ENCODE assay signal across 8 cellular contexts in the genomic region with DNA sequence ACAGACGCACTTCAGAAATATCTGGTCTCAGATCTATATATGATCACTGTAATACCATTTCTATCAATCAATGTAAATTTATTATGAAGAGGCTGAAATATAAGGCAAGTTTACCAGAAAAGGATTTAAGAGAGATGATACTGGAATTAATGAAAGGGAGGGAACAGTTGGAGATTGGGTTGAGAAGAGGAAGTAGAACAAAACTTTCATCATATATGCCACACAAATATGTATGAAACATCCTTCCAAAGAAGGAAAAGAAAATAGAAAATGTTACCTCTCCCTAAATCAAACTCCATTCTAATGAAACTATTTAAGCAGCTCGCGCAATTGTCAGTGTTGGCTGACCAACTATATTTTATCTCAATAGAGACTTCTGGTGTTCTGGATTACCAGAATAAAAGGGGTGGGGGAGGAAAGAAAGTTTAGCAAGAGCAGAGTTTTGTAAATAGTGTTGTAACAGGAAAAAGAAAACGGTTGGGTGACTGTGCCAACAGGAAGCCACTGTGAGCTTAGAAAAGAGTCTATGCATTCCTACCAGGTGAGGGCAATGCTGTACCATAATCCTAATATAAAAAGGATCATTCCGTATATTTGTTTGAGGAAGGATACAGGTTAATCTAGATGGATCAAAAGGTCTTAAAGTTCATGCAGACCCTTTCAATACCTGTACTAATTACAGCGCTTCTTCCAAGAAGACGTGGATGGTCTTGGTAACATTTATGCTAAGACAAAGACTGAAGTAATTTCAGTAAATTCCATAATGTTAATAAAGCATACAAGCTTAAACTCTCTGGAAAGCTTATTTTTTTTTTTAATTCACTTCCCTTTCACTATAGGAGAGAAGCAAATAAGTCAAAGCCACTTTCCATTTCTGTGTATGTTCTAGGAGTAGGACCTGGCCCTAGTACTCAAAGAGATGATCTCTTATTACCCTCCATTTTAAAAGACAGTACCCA. TPM values are rescaled to one million over a fixed set of nuclear protein-coding genes. Genes with fewer than 3 reads are reported as not detected.
A peak's percentile ranks its signal among the peaks of the same experiment; 100 is the strongest.
DNase-seq lines count a peak whose midpoint lies in the region; ATAC-seq, FAIRE-seq and TF ChIP-seq lines count a peak whose summit lies in the region.

No MANE protein-coding gene starts in this region.

- H3K27me3 ChIP-seq in CD4-positive, alpha-beta memory T cell (ENCODE audit: insufficient read depth, low read length) = no peaks in the 10 kb centered on the region
- H3K27me3 ChIP-seq in PC-3 (ENCODE audit: low read length) = no peaks in the 10 kb centered on the region
- H3K27me3 ChIP-seq in mammary epithelial cell (ENCODE audit: insufficient read depth, low read length) = no peaks in the 10 kb centered on the region
- no peaks in the 10 kb centered on the region for H3K27me3 ChIP-seq in liver (ENCODE audit: control insufficient read depth in 4 of 4, insufficient read depth in 4 of 4, low read length in 3 of 4)

- in situ Hi-C loops in mammary epithelial cell (cut with MboI; ENCODE audit: low sequenced_read_pairs in 2 of 2) = loop anchor here in 1 of 2 donors (25.0 kb wide), 1 partner anchor 267 kb away; no protein-coding TSS in a partner anchor

- H3K79me2 ChIP-seq in PC-3 (ENCODE audit: low read length) (no peaks in the 10 kb centered on the region), mammary epithelial cell (ENCODE audit: insufficient read depth, low read length) (no peaks in the 10 kb centered on the region)

- H3K36me3 Mint-ChIP-seq in CD4-positive, alpha-beta memory T cell = peaks cover 47 to 75% of the 10 kb centered on the region in 2 donors

- intact Hi-C loops in CD4-positive, alpha-beta memory T cell (cut with micrococcal nuclease) = loop anchor here (10.0 kb wide), 1 partner anchor 260 kb away; no protein-coding TSS in a partner anchor
- intact Hi-C loops in PC-3 (cut with micrococcal nuclease) = loop anchor here (1.0 to 10.0 kb wide), 4 partner anchors 130 to 550 kb away; a partner anchor contains a TSS
- intact Hi-C loops in mammary epithelial cell (cut with micrococcal nuclease) = loop anchor here (2.0 to 10.0 kb wide), 3 partner anchors 130 to 547 kb away; no protein-coding TSS in a partner anchor

- peak; percentile 86 to 87 for TF ChIP-seq RAD21 in liver (IDR thresholded peaks at IDR 0.05)

- H3K4me1 ChIP-seq in CD4-positive, alpha-beta memory T cell (ENCODE audit: insufficient read depth, low read length) = no peaks in the 10 kb centered on the region
- H3K4me1 ChIP-seq in PC-3 (ENCODE audit: insufficient read depth, low read length) = peaks cover 12% of the 10 kb centered on the region
- no peaks in the 10 kb centered on the region for H3K4me1 ChIP-seq in mammary epithelial cell (ENCODE audit: insufficient read depth, low read length)
- H3K4me1 ChIP-seq in liver (ENCODE audit: control insufficient read depth in 4 of 4, insufficient read depth in 4 of 4, low read length in 3 of 4) = peaks cover 0 to 12% (median 3%) of the 10 kb centered on the region in 4 donors

- H3K9ac ChIP-seq in PC-3 (ENCODE audit: low read length) (no peak overlapping the region), mammary epithelial cell (ENCODE audit: insufficient read depth, low read length) (no peak overlapping the region), liver (ENCODE audit: low read depth in 1 of 2, low read length in 2 of 2) (no peak overlapping the region)

- dilution Hi-C loops in mammary epithelial cell (cut with HindIII; ENCODE audit: low sequenced_read_pairs) = no loop called here

- peaks cover 28% of the 10 kb centered on the region for H3K36me3 ChIP-seq in CD4-positive, alpha-beta memory T cell (ENCODE audit: insufficient read depth, low read length)
- H3K36me3 ChIP-seq in PC-3 (ENCODE audit: low read depth, low read length) (peaks cover 28% of the 10 kb centered on the region), mammary epithelial cell (ENCODE audit: insufficient read depth, low read length) (no peaks in the 10 kb centered on the region), liver (ENCODE audit: control insufficient read depth in 4 of 4, insufficient read depth in 3 of 4, low read depth in 1 of 4, low read length in 3 of 4) (peaks cover 1 to 18% (median 5%) of the 10 kb centered on the region in 4 donors)

- H3K9me2 ChIP-seq in PC-3 (replicated peaks; ENCODE audit: low read length) = no peaks in the 10 kb centered on the region

- H4K20me1 ChIP-seq in PC-3 (ENCODE audit: low read length) = no peaks in the 10 kb centered on the region
- H4K20me1 ChIP-seq in mammary epithelial cell (ENCODE audit: insufficient read depth, low read length) = no peaks in the 10 kb centered on the region

- peak; percentile 52 for ATAC-seq in HG02981 (IDR thresholded peaks at IDR 0.05; ENCODE audit: unreplicated experiment)
- peak; percentile 89 for ATAC-seq in PC-3
- no peak for ATAC-seq in GM21390 (IDR thresholded peaks at IDR 0.05; ENCODE audit: unreplicated experiment)

- peaks cover 2 to 22% (median 16%) of the 10 kb centered on the region in 8 donors for H3K9me3 Mint-ChIP-seq in CD4-positive, alpha-beta memory T cell

- no TSS peak for BruUV-seq in PC-3 (replicated peaks; lab: Mats Ljungman, UMichigan)
- BruUV-seq in mammary epithelial cell (replicated peaks; lab: Mats Ljungman, UMichigan) = no TSS peak

- peak overlapping the region in 6 of 7 donors; percentile 29 to 72 (median 37) for H3K27ac Mint-ChIP-seq in CD4-positive, alpha-beta memory T cell

- peak; percentile 93 for TF ChIP-seq CTCF in PC-3 (conservative IDR thresholded peaks at IDR 0.05; ENCODE audit: low read depth, low read length)
- TF ChIP-seq CTCF in mammary epithelial cell (conservative IDR thresholded peaks at IDR 0.05 in 1 of 2, IDR thresholded peaks at IDR 0.05 in 1 of 2; ENCODE audit: extremely low read depth in 1 of 2, insufficient read depth in 1 of 2, low read depth in 1 of 2, low read length in 2 of 2) = peak; percentile 76
- TF ChIP-seq CTCF in liver (IDR thresholded peaks at IDR 0.05; ENCODE audit: low read depth, low read length, missing input control) = peak; percentile 85

- H3K4me1 Mint-ChIP-seq in CD4-positive, alpha-beta memory T cell = peaks cover 4 to 14% (median 8%) of the 10 kb centered on the region in 4 donors

- no peak for DNase-seq in CD4-positive, alpha-beta memory T cell
- DNase-seq in PC-3 (peak; percentile 91), mammary epithelial cell (peak; percentile 55), urothelium cell line (ENCODE audit: low spot score) (peak; percentile 56), ecto neural progenitor cell (ENCODE audit: low spot score) (no peak)

- WGBS in mammary epithelial cell (ENCODE audit: low coverage, missing lambda C conversion rate) = 88% methylated on average over 6 of the region's 7 CpGs
- WGBS in liver = 38% methylated on average over 7 of the region's 7 CpGs

- no peaks in the 10 kb centered on the region for H3K9me3 ChIP-seq in CD4-positive, alpha-beta memory T cell (ENCODE audit: control insufficient read depth in 1 of 2, low read length in 2 of 2)
- 0 out of 2 replicates have a peak, but pooled peaks cover 7% of the 10 kb centered on the region for H3K9me3 ChIP-seq in PC-3 (ENCODE audit: low read length)
- peaks cover 6% of the 10 kb centered on the region for H3K9me3 ChIP-seq in mammary epithelial cell (replicated peaks; ENCODE audit: insufficient read depth, low read length)
- peaks cover 0 to 11% (median 2%) of the 10 kb centered on the region in 4 donors for H3K9me3 ChIP-seq in liver (ENCODE audit: control insufficient read depth in 4 of 4, low read length in 3 of 4)

- H3F3A ChIP-seq in PC-3 (ENCODE audit: low read length, unreplicated experiment) = no peaks in the 10 kb centered on the region

- no peak overlapping the region for H3K27ac ChIP-seq in CD4-positive, alpha-beta memory T cell (ENCODE audit: low read depth, low read length)
- H3K27ac ChIP-seq in PC-3 (ENCODE audit: low read length) (0 out of 2 replicates have a peak overlapping the region, but pooled peaks have one; percentile 19), mammary epithelial cell (ENCODE audit: insufficient read depth, low read depth, low read length) (no peak overlapping the region), liver (ENCODE audit: low read depth in 1 of 2, low read length in 2 of 2) (peak overlapping the region; percentile 57 to 76)

- H2AFZ ChIP-seq in PC-3 (ENCODE audit: low read length) (0 out of 2 replicates have a peak overlapping the region, but pooled peaks have one; percentile 32), mammary epithelial cell (ENCODE audit: low read depth, low read length) (peak overlapping the region; percentile 13)

- no peak overlapping the region for H3K4me3 Mint-ChIP-seq in CD4-positive, alpha-beta memory T cell

- no peak overlapping the region for H3K4me3 ChIP-seq in CD4-positive, alpha-beta memory T cell (ENCODE audit: low read length in 2 of 2)
- H3K4me3 ChIP-seq in PC-3 (ENCODE audit: low read length) = peak overlapping the region; percentile 17; the same call in 1 of the 2 replicates
- no peak overlapping the region for H3K4me3 ChIP-seq in mammary epithelial cell (replicated peaks in 1 of 3; ENCODE audit: insufficient read depth in 1 of 3, low read depth in 2 of 3, low read length in 3 of 3)
- no peak overlapping the region for H3K4me3 ChIP-seq in liver (ENCODE audit: low read depth in 1 of 3, low read length in 3 of 3)

- peak overlapping the region; percentile 58 for H3K4me2 ChIP-seq in PC-3 (ENCODE audit: low read length)
- no peak overlapping the region for H3K4me2 ChIP-seq in mammary epithelial cell (ENCODE audit: insufficient read depth, low read depth, low read length)

- FAIRE-seq in urothelium cell line (lab: Jason Lieb, UNC) = no peak

- POLR2A ChIA-PET in CD4-positive, alpha-beta memory T cell (lab: Charles Lee; ENCODE audit: partially characterized antibody) = no interaction called here
- POLR2A ChIA-PET in PC-3 (lab: Charles Lee; ENCODE audit: unreplicated experiment) = interaction anchor here (0.8 to 1.0 kb wide), 2 partner anchors 24 to 158 kb away, joined by 3 to 6 read pairs; a partner anchor contains a TSS

- no peaks in the 10 kb centered on the region for H3K27me3 Mint-ChIP-seq in CD4-positive, alpha-beta memory T cell

- CTCF ChIA-PET in CD4-positive, alpha-beta memory T cell (lab: Charles Lee; ENCODE audit: partially characterized antibody) = interaction anchor here (1.3 kb wide), 1 partner anchor 264 kb away, joined by 3 read pairs; no protein-coding TSS in a partner anchor
- CTCF ChIA-PET in PC-3 (lab: Charles Lee) (interaction anchor here (0.5 to 1.7 kb wide), 10 partner anchors 13 to 566 kb away, joined by 3 to 12 read pairs (median 4); a partner anchor contains a TSS), mammary epithelial cell (lab: Charles Lee; ENCODE audit: low non-redundant PET) (interaction anchor here (0.6 to 1.0 kb wide), 4 partner anchors 15 to 134 kb away, joined by 3 to 4 read pairs (median 4); a partner anchor contains a TSS)

RNA-seq across cellular contexts. Expression of a gene that starts 14.5 kb away (rescaled TPM):
- total RNA-seq in CD4-positive, alpha-beta memory T cell = 10 to 100 TPM; 25.8 to 26.4 TPM
- polyA plus RNA-seq in CD4-positive, alpha-beta memory T cell = 10 to 100 TPM; 33.9 to 35.9 TPM
- total RNA-seq in PC-3 (2014; rRNA removed) = 11.2 and 16.5 TPM in 2 replicates
- total RNA-seq in mammary epithelial cell = 10 to 100 TPM in 1 of 2 donors, 1 to 10 TPM in 1; 3.0 to 35.0 TPM
- polyA plus RNA-seq in mammary epithelial cell = 10.6 TPM
- not detected for polyA minus RNA-seq in mammary epithelial cell
- total RNA-seq in liver = 1 to 10 TPM; 2.6 to 3.0 TPM
- 10 to 100 TPM; 10.1 to 18.1 TPM for polyA plus RNA-seq in liver

RNA-seq across cellular contexts. Expression of a gene that starts 24.7 kb away (rescaled TPM):
- 100 to 1,000 TPM in 1 of 2 experiments, 10 to 100 TPM in 1; 98.5 to 108 TPM for total RNA-seq in CD4-positive, alpha-beta memory T cell
- 100 to 1,000 TPM; 284 to 486 TPM for polyA plus RNA-seq in CD4-positive, alpha-beta memory T cell
- 36.3 and 63.2 TPM in 2 replicates for total RNA-seq in PC-3 (2014; rRNA removed)
- total RNA-seq in mammary epithelial cell = 10 to 100 TPM; 57.7 to 76.2 TPM
- polyA plus RNA-seq in mammary epithelial cell = 67.6 TPM
- polyA minus RNA-seq in mammary epithelial cell = 12.6 TPM
- 10 to 100 TPM; 58.6 to 63.1 TPM for total RNA-seq in liver
- 100 to 1,000 TPM; 140 to 154 TPM for polyA plus RNA-seq in liver

RNA-seq across cellular contexts. Expression of a gene that starts 43.9 kb away (rescaled TPM):
- under 1 TPM; 0.44 to 0.47 TPM for total RNA-seq in CD4-positive, alpha-beta memory T cell
- polyA plus RNA-seq in CD4-positive, alpha-beta memory T cell = under 1 TPM in 1 of 2 donors, not detected in 1; 0.14 TPM
- total RNA-seq in PC-3 (2014; rRNA removed) = not detected in 2 replicates
- total RNA-seq in mammary epithelial cell = under 1 TPM; 0.42 to 0.50 TPM
- 0.10 TPM for polyA plus RNA-seq in mammary epithelial cell
- not detected for polyA minus RNA-seq in mammary epithelial cell
- total RNA-seq in liver = 1 to 10 TPM; 5.6 to 8.6 TPM
- polyA plus RNA-seq in liver = 1 to 10 TPM; 1.1 to 1.3 TPM

Comparison
In these comparisons a context has a peak if more than half of its experiments do, and no peak if none do; other contexts are left out.
1. DNase-seq: peak in PC-3 (single experiment), mammary epithelial cell (single experiment) and urothelium cell line (single experiment); none in CD4-positive, alpha-beta memory T cell (0 of 5) and ecto neural progenitor cell (single experiment).
2. H3K27ac ChIP-seq: peak in PC-3 (single experiment) and liver (2 of 2); none in CD4-positive, alpha-beta memory T cell (single experiment) and mammary epithelial cell (single experiment).
3. Peak in every context shown above with its lines, with median percentiles within 50 percentile points of each other: CTCF ChIP-seq.